In the genomic region with DNA sequence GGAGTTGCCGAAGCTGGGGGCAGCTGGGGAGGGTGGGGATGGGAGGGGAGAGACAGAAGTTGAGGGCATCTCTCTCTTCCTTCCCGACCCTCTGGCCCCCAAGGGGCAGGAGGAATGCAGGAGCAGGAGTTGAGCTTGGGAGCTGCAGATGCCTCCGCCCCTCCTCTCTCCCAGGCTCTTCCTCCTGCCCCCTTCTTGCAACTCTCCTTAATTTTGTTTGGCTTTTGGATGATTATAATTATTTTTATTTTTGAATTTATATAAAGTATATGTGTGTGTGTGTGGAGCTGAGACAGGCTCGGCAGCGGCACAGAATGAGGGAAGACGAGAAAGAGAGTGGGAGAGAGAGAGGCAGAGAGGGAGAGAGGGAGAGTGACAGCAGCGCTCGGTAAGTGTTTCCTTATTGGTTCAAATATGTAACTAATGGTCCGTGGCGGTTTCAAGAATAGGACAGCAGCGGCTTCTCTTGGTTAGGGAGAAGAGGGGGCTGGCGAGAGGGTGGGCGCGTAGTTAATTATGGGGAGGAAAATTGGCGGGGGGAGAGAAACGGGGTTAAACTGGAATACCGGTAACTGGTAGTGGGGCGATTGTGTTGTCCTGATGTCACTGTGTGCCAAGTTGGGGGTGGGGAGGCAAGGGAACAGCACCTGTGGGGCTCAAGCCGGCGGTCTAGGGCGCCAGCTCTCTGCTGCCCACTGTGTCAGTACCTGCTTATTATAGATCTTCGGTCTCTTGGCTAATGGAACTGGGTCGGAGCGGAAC, we compare ENCODE assay signal across 8 cellular contexts. TPM values are rescaled to one million over a fixed set of nuclear protein-coding genes. Genes with fewer than 3 reads are reported as not detected.
DNase-seq lines count a peak whose midpoint lies in the region; ATAC-seq and TF ChIP-seq lines count a peak whose summit lies in the region.

No MANE protein-coding gene starts in this region.

- H3K27me3 Mint-ChIP-seq in mesothelial cell of epicardium (ENCODE audit: low read depth), result peaks cover 86% of the 10 kb centered on the region

- intact Hi-C loops in mammary epithelial cell (cut with micrococcal nuclease), result no loop called here

- peak overlapping the region; percentile 63 to 87 (median 69) for H3K4me3 ChIP-seq in mammary epithelial cell (replicated peaks in 1 of 3; ENCODE audit: insufficient read depth in 1 of 3, low read depth in 2 of 3, low read length in 3 of 3)

- peak; percentile 27 for ATAC-seq in GM18498 (IDR thresholded peaks at IDR 0.05; ENCODE audit: unreplicated experiment)
- ATAC-seq in HG02981 (IDR thresholded peaks at IDR 0.05; ENCODE audit: unreplicated experiment), result peak; percentile 19
- no peak for ATAC-seq in GM18873 (IDR thresholded peaks at IDR 0.05; ENCODE audit: low FRiP score, unreplicated experiment)

- H2AFZ ChIP-seq in mammary epithelial cell (ENCODE audit: low read depth, low read length), result peak overlapping the region; percentile 88

- H3K36me3 Mint-ChIP-seq in mesothelial cell of epicardium, result no peaks in the 10 kb centered on the region

- peak overlapping the region; percentile 99 for H3K4me2 ChIP-seq in mammary epithelial cell (ENCODE audit: insufficient read depth, low read depth, low read length)

- peak overlapping the region; percentile 82 for H3K9ac ChIP-seq in mammary epithelial cell (ENCODE audit: insufficient read depth, low read length)

- H3K9me3 ChIP-seq in mammary epithelial cell (replicated peaks; ENCODE audit: insufficient read depth, low read length), result no peaks in the 10 kb centered on the region

- no peaks in the 10 kb centered on the region for H4K20me1 ChIP-seq in mammary epithelial cell (ENCODE audit: insufficient read depth, low read length)

- 5% methylated on average over 10 of the region's 24 CpGs for WGBS in mammary epithelial cell (ENCODE audit: low coverage, missing lambda C conversion rate)

- H3K27ac Mint-ChIP-seq in mesothelial cell of epicardium, result peak overlapping the region; percentile 95

- dilution Hi-C loops in mammary epithelial cell (cut with HindIII; ENCODE audit: low sequenced_read_pairs), result loop anchor here (10.0 to 25.0 kb wide), 2 partner anchors 198 to 345 kb away; partner anchors contain the start of gene GPR84

- H3K36me3 ChIP-seq in mammary epithelial cell (ENCODE audit: insufficient read depth, low read length), result no peaks in the 10 kb centered on the region

- H3K9me3 Mint-ChIP-seq in mesothelial cell of epicardium, result no peaks in the 10 kb centered on the region

- peaks cover 41% of the 10 kb centered on the region for H3K4me1 ChIP-seq in mammary epithelial cell (ENCODE audit: insufficient read depth, low read length)

- peaks cover 37% of the 10 kb centered on the region for H3K4me1 Mint-ChIP-seq in mesothelial cell of epicardium

- H3K27me3 ChIP-seq in mammary epithelial cell (ENCODE audit: insufficient read depth, low read length), result no peaks in the 10 kb centered on the region

- BruUV-seq in mammary epithelial cell (replicated peaks; lab: Mats Ljungman, UMichigan), result no TSS peak

- DNase-seq in 8988T (peak; percentile 80), NCI-H510A (lab: John Stamatoyannopoulos, UW) (peak; percentile 52), mammary epithelial cell (peak; percentile 37), mesothelial cell of epicardium (ENCODE audit: low spot score in 2 of 2, unreplicated experiment in 2 of 2) (no peak), A172 (ENCODE audit: low spot score) (no peak)

- peak overlapping the region; percentile 90 for H3K27ac ChIP-seq in mammary epithelial cell (ENCODE audit: insufficient read depth, low read depth, low read length)

- in situ Hi-C loops in mammary epithelial cell (cut with MboI; ENCODE audit: low sequenced_read_pairs in 2 of 2), result loop anchor here (25.0 kb wide), 1 partner anchor 345 kb away; the partner anchor contains the start of gene GPR84 (in 2 of the 2)

- TF ChIP-seq CTCF in mammary epithelial cell (conservative IDR thresholded peaks at IDR 0.05 in 1 of 2, IDR thresholded peaks at IDR 0.05 in 1 of 2; ENCODE audit: extremely low read depth in 1 of 2, insufficient read depth in 1 of 2, low read depth in 1 of 2, low read length in 2 of 2) (peak in 1 of 2 donors; percentile 33), mesothelial cell of epicardium (IDR thresholded peaks at IDR 0.05; ENCODE audit: unreplicated experiment) (no peak)

- CTCF ChIA-PET in mammary epithelial cell (lab: Charles Lee; ENCODE audit: low non-redundant PET), result interaction anchor here (0.5 to 1.0 kb wide), 4 partner anchors 8 to 190 kb away, joined by 3 to 13 read pairs (median 5); partner anchors contain the start of genes HOXC6 and HOXC8

- peak overlapping the region; percentile 81 for H3K4me3 Mint-ChIP-seq in mesothelial cell of epicardium

- peaks cover 44% of the 10 kb centered on the region for H3K79me2 ChIP-seq in mammary epithelial cell (ENCODE audit: insufficient read depth, low read length)

RNA-seq across cellular contexts. Expression of gene HOXC8, which starts 8.4 kb away (rescaled TPM):
- total RNA-seq in mammary epithelial cell (1 to 10 TPM; 2.3 to 7.9 TPM), mesothelial cell of epicardium (4.9 to 5.9 TPM (median 5.5 TPM) in 3 replicates)
- polyA plus RNA-seq in mammary epithelial cell, result 4.3 TPM
- polyA minus RNA-seq in mammary epithelial cell, result 3.2 TPM
- not detected in 2 replicates for total RNA-seq in A172 (2014; rRNA removed; shearing (Covaris generic))

RNA-seq across cellular contexts. Expression of gene HOXC6, which starts 11.0 kb away (rescaled TPM):
- total RNA-seq in mammary epithelial cell, result 10 to 100 TPM in 1 of 2 donors, 1 to 10 TPM in 1; 1.7 to 10.9 TPM
- 4.2 TPM for polyA plus RNA-seq in mammary epithelial cell
- polyA minus RNA-seq in mammary epithelial cell, result 0.57 TPM
- total RNA-seq in mesothelial cell of epicardium, result 15.5 to 17.4 TPM (median 16.3 TPM) in 3 replicates
- 0.31 and 2.5 TPM in 2 replicates for total RNA-seq in A172 (2014; rRNA removed; shearing (Covaris generic))

RNA-seq across cellular contexts. Expression of gene HOXC5, which starts 15.6 kb away (rescaled TPM):
- total RNA-seq in mammary epithelial cell (1 to 10 TPM in 1 of 2 donors, under 1 TPM in 1; 0.67 to 1.4 TPM), mesothelial cell of epicardium (28.7 to 33.8 TPM (median 29.3 TPM) in 3 replicates)
- polyA plus RNA-seq in mammary epithelial cell, result 0.80 TPM
- not detected for polyA minus RNA-seq in mammary epithelial cell
- 0.57 TPM in 1 of 2 replicates, not detected in the other for total RNA-seq in A172 (2014; rRNA removed; shearing (Covaris generic))

RNA-seq across cellular contexts. Expression of gene HOXC9, which starts 17.2 kb away (rescaled TPM):
- total RNA-seq in mammary epithelial cell, result 1 to 10 TPM; 3.2 to 9.4 TPM
- polyA plus RNA-seq in mammary epithelial cell, result 2.9 TPM
- 4.2 TPM for polyA minus RNA-seq in mammary epithelial cell
- total RNA-seq in mesothelial cell of epicardium, result 1.1 to 2.0 TPM (median 1.6 TPM) in 3 replicates
- total RNA-seq in A172 (2014; rRNA removed; shearing (Covaris generic)), result 6.3 and 11.0 TPM in 2 replicates

RNA-seq across cellular contexts. Expression of gene HOXC10, which starts 32.3 kb away (rescaled TPM):
- 1 to 10 TPM; 3.3 to 3.8 TPM for total RNA-seq in mammary epithelial cell
- 0.83 TPM for polyA plus RNA-seq in mammary epithelial cell
- polyA minus RNA-seq in mammary epithelial cell, result 1.2 TPM
- total RNA-seq in mesothelial cell of epicardium, result 0.95 to 0.97 TPM (median 0.96 TPM) in 3 replicates
- 4.4 and 4.9 TPM in 2 replicates for total RNA-seq in A172 (2014; rRNA removed; shearing (Covaris generic))

Comparison
In these comparisons a context has a peak if more than half of its experiments do, and no peak if none do; other contexts are left out.
1. DNase-seq: peak in 8988T (single experiment), NCI-H510A (single experiment) and mammary epithelial cell (single experiment); none in mesothelial cell of epicardium (0 of 2) and A172 (single experiment).
2. RNA of gene HOXC5, which starts 15.6 kb away (total RNA-seq): 28.7 to 33.8 TPM in mesothelial cell of epicardium; 0.67 to 1.4 TPM in mammary epithelial cell and 0.57 TPM in A172; every median in the first group is over 10 times any median in the second.